Comparison of ENCODE assay signal across 20 cellular contexts in the genomic region with DNA sequence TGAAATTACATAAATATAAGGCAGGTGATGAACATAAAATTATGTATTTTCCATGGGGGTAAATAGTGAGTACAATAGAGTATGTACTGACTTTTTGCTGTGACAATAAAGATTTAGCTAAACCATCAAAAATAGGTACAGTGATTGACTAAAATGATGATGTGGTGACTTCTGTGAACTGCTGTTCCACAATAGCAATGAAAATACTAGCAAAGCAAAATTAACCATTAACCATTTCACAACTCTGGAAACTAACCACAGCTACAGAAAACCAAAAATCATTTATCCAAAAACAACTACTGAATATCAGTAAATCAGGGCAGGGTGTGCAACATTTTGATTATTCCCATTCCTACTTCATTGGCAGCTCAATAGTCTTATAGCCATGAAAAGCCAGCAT.
"Had no signal": no experiment of that assay in that cellular context is flagged by ENCODE, and none has a peak within 500 bp of the region (broad histone marks: within the 10 kb centered on the region; RNA-seq: fewer than 3 reads in every experiment).

No MANE protein-coding gene starts in this region.

- DNase-seq: activated CD4-positive, alpha-beta T cell treated with anti-CD3 and anti-CD28 coated beads, Interleukin-2, amount 50 U/mL, for 4 hours; activated effector memory CD4-positive, alpha-beta T cell treated with Interleukin-2 at 50 U/mL for 16 hours; activated naive CD4-positive, alpha-beta T cell treated with anti-CD3 and anti-CD28 coated beads, Interleukin-2, amount 10 ng/mL, durations not matched to agents 7 days and 5 days; activated T-cell treated with anti-CD3 and anti-CD28 coated beads, Interleukin-2, amount 50 U/mL, for 72 hours; amygdala; cerebellar nuclear complex; esophagus squamous epithelium; gastrocnemius medialis; heart left ventricle; islet precursor cell; left cardiac atrium; midbrain; natural killer cell; retina; stimulated activated CD4-positive, alpha-beta T cell treated with anti-CD3 and anti-CD28 coated beads, Interleukin-2, amount 100 ng/mL, for 48 hours; stimulated activated CD8-positive, alpha-beta memory T cell treated with anti-CD3 and anti-CD28 coated beads, Interleukin-4, amount 100 ng/mL, for 48 hours; stimulated activated naive B cell treated with anti-CD40 and anti-IgM and Interleukin-4, amounts not matched to agents 10 μg/mL and 1 μg/mL and 100 μg/mL, for 72 hours; uterus had no signal

- H3K36me3 ChIP-seq: esophagus squamous epithelium, gastrocnemius medialis, heart left ventricle, uterus had no signal

- ATAC-seq: activated T-cell treated with anti-CD3 and anti-CD28 coated beads, Interleukin-2, amount 50 U/mL, for 72 hours; gastrocnemius medialis; heart left ventricle; natural killer cell; stimulated activated naive B cell treated with anti-CD40 and anti-IgM and Interleukin-4, amounts not matched to agents 10 μg/mL and 1 μg/mL and 100 μg/mL, for 72 hours; WTC11 had no signal

- H3K4me3 ChIP-seq: coronary artery, esophagus squamous epithelium, gastrocnemius medialis, heart left ventricle, uterus had no signal

- H3K9me3 ChIP-seq: gastrocnemius medialis had no signal

- H3K27ac ChIP-seq: coronary artery, esophagus squamous epithelium, gastrocnemius medialis, heart left ventricle, uterus had no signal

- H3K4me1 ChIP-seq: esophagus squamous epithelium, gastrocnemius medialis, heart left ventricle, uterus had no signal
